24 cellular contexts compared by ENCODE assay signal in genomic region chr19:17213334-17213733, GRCh38. TPM values are rescaled to one million over a fixed set of nuclear protein-coding genes. Genes with fewer than 3 reads are reported as not detected.
DNase-seq lines count a peak whose midpoint lies in the region; TF ChIP-seq lines count a peak whose summit lies in the region.
"Had no signal": no experiment of that assay in that cellular context is flagged by ENCODE, and none has a peak within 500 bp of the region (broad histone marks: within the 10 kb centered on the region; RNA-seq: fewer than 3 reads in every experiment).

No MANE protein-coding gene starts in this region.

- no peak overlapping the region for H2AFZ ChIP-seq in Karpas-422 (ENCODE audit: low read length)

- no peaks in the 10 kb centered on the region for H3K27me3 Mint-ChIP-seq in nephron (ENCODE audit: low read depth)
- H3K27me3 Mint-ChIP-seq: activated CD4-positive, alpha-beta memory T cell treated with anti-CD3 and anti-CD28 coated beads for 36 hours; activated naive CD8-positive, alpha-beta T cell treated with anti-CD3 and anti-CD28 coated beads, Interleukin-2, amount 10 ng/mL, durations not matched to agents 7 days and 5 days; naive thymus-derived CD4-positive, alpha-beta T cell had no signal

- no peaks in the 10 kb centered on the region for H3K79me2 ChIP-seq in Karpas-422 (ENCODE audit: low read length)

- H3K9ac ChIP-seq in BLaER1 (no peak overlapping the region), Karpas-422 (ENCODE audit: low read length) (no peak overlapping the region)

- no peaks in the 10 kb centered on the region for H3K27me3 ChIP-seq in BLaER1
- no peaks in the 10 kb centered on the region for H3K27me3 ChIP-seq in Karpas-422 (ENCODE audit: low read length)
- H3K27me3 ChIP-seq: gastrocnemius medialis, ovary had no signal

- H3K4me3 ChIP-seq in BLaER1 (no peak overlapping the region), HEK293 (ENCODE audit: low read depth, low read length) (no peak overlapping the region), Karpas-422 (ENCODE audit: low read length) (no peak overlapping the region)
- H3K4me3 ChIP-seq: gastrocnemius medialis, lung, ovary had no signal

- no peak overlapping the region for H3K27ac Mint-ChIP-seq in nephron
- H3K27ac Mint-ChIP-seq: activated CD4-positive, alpha-beta memory T cell treated with anti-CD3 and anti-CD28 coated beads for 36 hours; activated naive CD8-positive, alpha-beta T cell treated with anti-CD3 and anti-CD28 coated beads, Interleukin-2, amount 10 ng/mL, durations not matched to agents 7 days and 5 days had no signal

- H3K36me3 Mint-ChIP-seq in nephron (ENCODE audit: low read depth), result peaks cover 45% of the 10 kb centered on the region

- peaks cover 71% of the 10 kb centered on the region for H3K36me3 ChIP-seq in BLaER1
- peaks cover 5 to 26% of the 10 kb centered on the region in 2 experiments; a peak in 2 of 3 replicates for H3K36me3 ChIP-seq in HEK293 (ENCODE audit: control insufficient read depth in 2 of 2, insufficient read depth in 1 of 2, low read length in 2 of 2)
- peaks cover 25% of the 10 kb centered on the region for H3K36me3 ChIP-seq in Karpas-422 (ENCODE audit: insufficient read depth, low read length)
- H3K36me3 ChIP-seq: ovary had no signal

- H3K9me3 ChIP-seq in BLaER1 (no peaks in the 10 kb centered on the region), HEK293 (ENCODE audit: control insufficient read depth, insufficient read depth, low read depth, low read length) (no peaks in the 10 kb centered on the region), Karpas-422 (ENCODE audit: low read length) (no peaks in the 10 kb centered on the region)
- H3K9me3 ChIP-seq: gastrocnemius medialis, ovary had no signal

- CTCF ChIA-PET in HEK293 (lab: Yijun Ruan, JAX), result no interaction called here

- H3K9me2 ChIP-seq in Karpas-422 (replicated peaks; ENCODE audit: insufficient read depth, low read length), result no peaks in the 10 kb centered on the region

- DNase-seq in Karpas-422, result no peak
- no peak for DNase-seq in NCI-H128 (lab: John Stamatoyannopoulos, UW; ENCODE audit: unreplicated experiment)
- DNase-seq in head of caudate nucleus, result no peak
- DNase-seq: activated CD4-positive, alpha-beta memory T cell treated with anti-CD3 and anti-CD28 coated beads for 36 hours; activated CD4-positive, CD25-positive, alpha-beta regulatory T cell treated with anti-CD3 and anti-CD28 coated beads, Interleukin-2, amount 50 U/mL, for 72 hours; activated naive CD8-positive, alpha-beta T cell treated with anti-CD3 and anti-CD28 coated beads, Interleukin-2, amount 10 ng/mL, durations not matched to agents 7 days and 5 days; DMS79; gastrocnemius medialis; MV-4-11; naive thymus-derived CD4-positive, alpha-beta T cell; NCI-H146; NCI-H2107; NCI-H446; NCI-H748 treated with DMSO at 0.1 percent for 48 hours; SHP77; stimulated activated naive CD4-positive, alpha-beta T cell treated with Interleukin-2 at 50 U/mL for 16 hours; T-helper 2 cell had no signal

- H3K9me3 Mint-ChIP-seq in nephron, result no peaks in the 10 kb centered on the region
- H3K9me3 Mint-ChIP-seq: activated CD4-positive, alpha-beta memory T cell treated with anti-CD3 and anti-CD28 coated beads for 36 hours; activated naive CD8-positive, alpha-beta T cell treated with anti-CD3 and anti-CD28 coated beads, Interleukin-2, amount 10 ng/mL, durations not matched to agents 7 days and 5 days; naive thymus-derived CD4-positive, alpha-beta T cell had no signal

- no peak overlapping the region for H3K27ac ChIP-seq in BLaER1
- H3K27ac ChIP-seq in HEK293 (ENCODE audit: extremely low read depth, low read depth, low read length), result no peak overlapping the region
- no peak overlapping the region for H3K27ac ChIP-seq in Karpas-422 (ENCODE audit: low read length)
- H3K27ac ChIP-seq: gastrocnemius medialis, ovary had no signal

- no peak for TF ChIP-seq CTCF in HEK293 (tag by site-specific recombination; IDR thresholded peaks at IDR 0.05)
- TF ChIP-seq CTCF in nephron (IDR thresholded peaks at IDR 0.05; ENCODE audit: unreplicated experiment in 3 of 3), result no peak

- peak overlapping the region; percentile 9 to 48 (median 19) for H3K4me3 Mint-ChIP-seq in nephron
- H3K4me3 Mint-ChIP-seq: activated CD4-positive, alpha-beta memory T cell treated with anti-CD3 and anti-CD28 coated beads for 36 hours; activated naive CD8-positive, alpha-beta T cell treated with anti-CD3 and anti-CD28 coated beads, Interleukin-2, amount 10 ng/mL, durations not matched to agents 7 days and 5 days; CD14-positive monocyte had no signal

- H3K4me2 ChIP-seq in BLaER1 (peak overlapping the region; percentile 93), Karpas-422 (ENCODE audit: low read depth, low read length, poor library complexity, severe bottlenecking) (no peak overlapping the region)

- peaks cover 6% of the 10 kb centered on the region for H3K4me1 Mint-ChIP-seq in nephron

- H4K20me1 ChIP-seq in BLaER1 (0 out of 2 replicates have a peak, but pooled peaks cover 7% of the 10 kb centered on the region), Karpas-422 (ENCODE audit: insufficient read depth, low read depth, low read length) (no peaks in the 10 kb centered on the region)

- H3K4me1 ChIP-seq in BLaER1 (peaks cover 66% of the 10 kb centered on the region), HEK293 (ENCODE audit: control insufficient read depth, insufficient read depth, low read length) (no peaks in the 10 kb centered on the region), Karpas-422 (ENCODE audit: low read length) (peaks cover 31% of the 10 kb centered on the region)

- intact Hi-C loops in head of caudate nucleus (cut with DNase I), result no loop called here

- POLR2A ChIA-PET in HEK293 (lab: Yijun Ruan, JAX), result no interaction called here

TF ChIP-seq in HEK293, 187 proteins besides CTCF, POLR2A, EP300 and RAD21:
- TF ChIP-seq, protein P1, sequence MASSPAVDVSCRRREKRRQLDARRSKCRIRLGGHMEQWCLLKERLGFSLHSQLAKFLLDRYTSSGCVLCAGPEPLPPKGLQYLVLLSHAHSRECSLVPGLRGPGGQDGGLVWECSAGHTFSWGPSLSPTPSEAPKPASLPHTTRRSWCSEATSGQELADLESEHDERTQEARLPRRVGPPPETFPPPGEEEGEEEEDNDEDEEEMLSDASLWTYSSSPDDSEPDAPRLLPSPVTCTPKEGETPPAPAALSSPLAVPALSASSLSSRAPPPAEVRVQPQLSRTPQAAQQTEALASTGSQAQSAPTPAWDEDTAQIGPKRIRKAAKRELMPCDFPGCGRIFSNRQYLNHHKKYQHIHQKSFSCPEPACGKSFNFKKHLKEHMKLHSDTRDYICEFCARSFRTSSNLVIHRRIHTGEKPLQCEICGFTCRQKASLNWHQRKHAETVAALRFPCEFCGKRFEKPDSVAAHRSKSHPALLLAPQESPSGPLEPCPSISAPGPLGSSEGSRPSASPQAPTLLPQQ (tag by site-specific recombination; IDR thresholded peaks at IDR 0.05), result 0 out of 2 replicates have a peak, but pooled peaks have one; percentile 44
- TF ChIP-seq TCF7L2 (IDR thresholded peaks at IDR 0.05; ENCODE audit: borderline replicate concordance, low read depth, low read length), result no peak

RNA-seq across cellular contexts. Expression of gene USE1, which starts 1.8 kb away (rescaled TPM):
- total RNA-seq in Karpas-422 (2014; rRNA removed; shearing (Covaris generic); ENCODE audit: low replicate concordance), result 34.0 and 39.8 TPM in 2 replicates

RNA-seq across cellular contexts. Expression of gene OCEL1, which starts 12.7 kb away (rescaled TPM):
- total RNA-seq in Karpas-422 (2014; rRNA removed; shearing (Covaris generic); ENCODE audit: low replicate concordance), result 6.2 and 13.0 TPM in 2 replicates

RNA-seq across cellular contexts. Expression of gene NR2F6, which starts 32.4 kb away (rescaled TPM):
- total RNA-seq in Karpas-422 (2014; rRNA removed; shearing (Covaris generic); ENCODE audit: low replicate concordance), result 8.6 and 20.3 TPM in 2 replicates

RNA-seq across cellular contexts. Expression of gene USHBP1, which starts 51.2 kb away (rescaled TPM):
- 0.25 TPM in 1 of 2 replicates, not detected in the other for total RNA-seq in Karpas-422 (2014; rRNA removed; shearing (Covaris generic); ENCODE audit: low replicate concordance)
- total RNA-seq: activated naive CD8-positive, alpha-beta T cell treated with anti-CD3 and anti-CD28 coated beads, Interleukin-2, amount 10 ng/mL, durations not matched to agents 7 days and 5 days; bronchial epithelial cell had no signal

RNA-seq across cellular contexts. Expression of gene BABAM1, which starts 53.9 kb away (rescaled TPM):
- total RNA-seq in Karpas-422 (2014; rRNA removed; shearing (Covaris generic); ENCODE audit: low replicate concordance), result 83.9 and 84.7 TPM in 2 replicates
